ENCODE assay signal across 30 cellular contexts in genomic region chr9:19420877-19421276, GRCh38.
"Had no signal": no experiment of that assay in that cellular context is flagged by ENCODE, and none has a peak within 500 bp of the region (broad histone marks: within the 10 kb centered on the region; RNA-seq: fewer than 3 reads in every experiment).

No MANE protein-coding gene starts in this region.

- H3K4me1 Mint-ChIP-seq: activated CD4-positive, alpha-beta memory T cell treated with anti-CD3 and anti-CD28 coated beads, Interleukin-2, amount 10 ng/mL, durations not matched to agents 7 days and 5 days; activated CD4-positive, alpha-beta T cell treated with anti-CD3 and anti-CD28 coated beads, Interleukin-2, amount 10 ng/mL, durations not matched to agents 7 days and 5 days; activated naive CD4-positive, alpha-beta T cell treated with anti-CD3 and anti-CD28 coated beads, Interleukin-2, amount 10 ng/mL, durations not matched to agents 7 days and 5 days; activated naive CD8-positive, alpha-beta T cell treated with anti-CD3 and anti-CD28 coated beads, Interleukin-2, amount 10 ng/mL, durations not matched to agents 7 days and 5 days; brain had no signal

- H3K9me3 ChIP-seq: ascending aorta, esophagus muscularis mucosa, gastroesophageal sphincter, heart right ventricle had no signal

- DNase-seq: activated CD4-positive, alpha-beta memory T cell treated with anti-CD3 and anti-CD28 coated beads, Interleukin-2, amount 10 ng/mL, durations not matched to agents 7 days and 5 days; activated CD4-positive, alpha-beta T cell treated with anti-CD3 and anti-CD28 coated beads for 1 hour; activated CD4-positive, alpha-beta T cell treated with anti-CD3 and anti-CD28 coated beads for 4 hours; activated CD4-positive, alpha-beta T cell treated with anti-CD3 and anti-CD28 coated beads, Interleukin-2, amount 10 ng/mL, durations not matched to agents 7 days and 5 days; activated CD4-positive, alpha-beta T cell treated with anti-CD3 and anti-CD28 coated beads, Interleukin-2, amount 50 U/mL, for 4 hours; activated CD8-positive, alpha-beta memory T cell treated with anti-CD3 and anti-CD28 coated beads, Interleukin-2, amount 50 U/mL, for 48 hours; activated gamma-delta T cell; activated naive CD4-positive, alpha-beta T cell; activated naive CD4-positive, alpha-beta T cell treated with anti-CD3 and anti-CD28 coated beads, Interleukin-2, amount 10 ng/mL, durations not matched to agents 7 days and 5 days; activated naive CD8-positive, alpha-beta T cell treated with anti-CD3 and anti-CD28 coated beads, Interleukin-2, amount 10 ng/mL, durations not matched to agents 7 days and 5 days; activated T-cell treated with anti-CD3 and anti-CD28 coated beads for 4 hours; activated T-cell treated with anti-CD3 and anti-CD28 coated beads, Interleukin-2, amount 50 U/mL, for 24 hours; activated T-cell treated with anti-CD3 and anti-CD28 coated beads, Interleukin-2, amount 50 U/mL, for 72 hours; caudate nucleus; effector CD8-positive, alpha-beta T cell; foreskin melanocyte; heart right ventricle; T-helper 1 cell; T-helper 2 cell had no signal

- H3K4me3 ChIP-seq: ascending aorta, esophagus muscularis mucosa, gastroesophageal sphincter, heart right ventricle, hepatocyte had no signal

- H3K4me1 ChIP-seq: ascending aorta, gastroesophageal sphincter had no signal

- FAIRE-seq: colon, endometrium, endothelial cell of umbilical vein, TTC549 had no signal

- H3K4me3 Mint-ChIP-seq: activated CD4-positive, alpha-beta memory T cell treated with anti-CD3 and anti-CD28 coated beads, Interleukin-2, amount 10 ng/mL, durations not matched to agents 7 days and 5 days; activated CD4-positive, alpha-beta T cell treated with anti-CD3 and anti-CD28 coated beads, Interleukin-2, amount 10 ng/mL, durations not matched to agents 7 days and 5 days; activated naive CD4-positive, alpha-beta T cell treated with anti-CD3 and anti-CD28 coated beads, Interleukin-2, amount 10 ng/mL, durations not matched to agents 7 days and 5 days; activated naive CD8-positive, alpha-beta T cell treated with anti-CD3 and anti-CD28 coated beads, Interleukin-2, amount 10 ng/mL, durations not matched to agents 7 days and 5 days; activated T-cell treated with anti-CD3 and anti-CD28 coated beads, Interleukin-2, amount 50 U/mL, for 24 hours; activated T-cell treated with anti-CD3 and anti-CD28 coated beads, Interleukin-2, amount 50 U/mL, for 72 hours; brain; WTC11 had no signal

- ATAC-seq: activated naive CD4-positive, alpha-beta T cell treated with anti-CD3 and anti-CD28 coated beads, Interleukin-2, amount 50 U/mL, for 72 hours; activated T-cell treated with anti-CD3 and anti-CD28 coated beads, Interleukin-2, amount 50 U/mL, for 72 hours; gastroesophageal sphincter; heart right ventricle; WTC11 had no signal

- H3K36me3 Mint-ChIP-seq: activated naive CD4-positive, alpha-beta T cell treated with anti-CD3 and anti-CD28 coated beads, Interleukin-2, amount 50 U/mL, for 72 hours had no signal

- H3K27ac Mint-ChIP-seq: activated CD4-positive, alpha-beta memory T cell treated with anti-CD3 and anti-CD28 coated beads, Interleukin-2, amount 10 ng/mL, durations not matched to agents 7 days and 5 days; activated CD4-positive, alpha-beta T cell treated with anti-CD3 and anti-CD28 coated beads, Interleukin-2, amount 10 ng/mL, durations not matched to agents 7 days and 5 days; activated naive CD4-positive, alpha-beta T cell treated with anti-CD3 and anti-CD28 coated beads, Interleukin-2, amount 10 ng/mL, durations not matched to agents 7 days and 5 days; activated naive CD4-positive, alpha-beta T cell treated with anti-CD3 and anti-CD28 coated beads, Interleukin-2, amount 50 U/mL, for 72 hours; activated naive CD8-positive, alpha-beta T cell treated with anti-CD3 and anti-CD28 coated beads, Interleukin-2, amount 10 ng/mL, durations not matched to agents 7 days and 5 days; activated T-cell treated with anti-CD3 and anti-CD28 coated beads, Interleukin-2, amount 50 U/mL, for 24 hours; activated T-cell treated with anti-CD3 and anti-CD28 coated beads, Interleukin-2, amount 50 U/mL, for 72 hours; brain; WTC11 had no signal

- H3K27me3 Mint-ChIP-seq: activated CD4-positive, alpha-beta memory T cell treated with anti-CD3 and anti-CD28 coated beads, Interleukin-2, amount 10 ng/mL, durations not matched to agents 7 days and 5 days; activated CD4-positive, alpha-beta T cell treated with anti-CD3 and anti-CD28 coated beads, Interleukin-2, amount 10 ng/mL, durations not matched to agents 7 days and 5 days; activated naive CD4-positive, alpha-beta T cell treated with anti-CD3 and anti-CD28 coated beads, Interleukin-2, amount 10 ng/mL, durations not matched to agents 7 days and 5 days; activated naive CD8-positive, alpha-beta T cell treated with anti-CD3 and anti-CD28 coated beads, Interleukin-2, amount 10 ng/mL, durations not matched to agents 7 days and 5 days; activated T-cell treated with anti-CD3 and anti-CD28 coated beads, Interleukin-2, amount 50 U/mL, for 24 hours; brain had no signal
